Comparison of ENCODE assay signal across 9 cellular contexts in genomic region chr3:9727041-9727595, GRCh38. TPM values are rescaled to one million over a fixed set of nuclear protein-coding genes. Genes with fewer than 3 reads are reported as not detected.
DNase-seq lines count a peak whose midpoint lies in the region; ATAC-seq and TF ChIP-seq lines count a peak whose summit lies in the region.
"Had no signal": no experiment of that assay in that cellular context is flagged by ENCODE, and none has a peak within 500 bp of the region (broad histone marks: within the 10 kb centered on the region; RNA-seq: fewer than 3 reads in every experiment).

No MANE protein-coding gene starts in this region.

- no peak overlapping the region for H3K27ac ChIP-seq in CD8-positive, alpha-beta T cell (ENCODE audit: low read depth, low read length)
- no peak overlapping the region for H3K27ac ChIP-seq in HUES48 (ENCODE audit: low read depth, low read length)

- H3K4me1 ChIP-seq in CD8-positive, alpha-beta T cell (ENCODE audit: insufficient read depth, low read length), result peaks cover 20% of the 10 kb centered on the region
- H3K4me1 ChIP-seq in HUES48 (ENCODE audit: control insufficient read depth, insufficient read depth, low read length), result peaks cover 5% of the 10 kb centered on the region; the same call in 1 of the 2 replicates

- H3K9ac ChIP-seq in HUES48 (ENCODE audit: low read depth, low read length), result no peak overlapping the region

- peak; percentile 14 to 70 (median 51) for DNase-seq in CD8-positive, alpha-beta T cell
- DNase-seq in UCSD-AML1 (lab: John Stamatoyannopoulos, UW; ENCODE audit: unreplicated experiment), result peak; percentile 58
- peak; percentile 40 to 48 (median 46) for DNase-seq in effector memory CD8-positive, alpha-beta T cell
- peak; percentile 27 to 54 for DNase-seq in stimulated activated CD4-positive, alpha-beta T cell treated with anti-CD3 and anti-CD28 coated beads, Interleukin-4, amount 100 ng/mL, for 4 hours
- no peak for DNase-seq in AG20443 (ENCODE audit: low spot score)
- no peak for DNase-seq in NCI-H2107 treated with DMSO at 0.1 percent for 48 hours (lab: John Stamatoyannopoulos, UW; ENCODE audit: unreplicated experiment)

- no peaks in the 10 kb centered on the region for H3K9me3 ChIP-seq in CD8-positive, alpha-beta T cell (ENCODE audit: low read length)
- no peaks in the 10 kb centered on the region for H3K9me3 ChIP-seq in HUES48 (ENCODE audit: control insufficient read depth, insufficient read depth, low read length)

- peak; percentile 81 for TF ChIP-seq CTCF in CD8-positive, alpha-beta T cell (IDR thresholded peaks at IDR 0.05)

- H3K27ac Mint-ChIP-seq in CD8-positive, alpha-beta T cell, result peak overlapping the region; percentile 78
- H3K27ac Mint-ChIP-seq in effector memory CD8-positive, alpha-beta T cell, result peak overlapping the region; percentile 1 to 42

- H3K36me3 Mint-ChIP-seq in CD8-positive, alpha-beta T cell, result peaks cover 2% of the 10 kb centered on the region
- peaks cover 13% of the 10 kb centered on the region for H3K36me3 Mint-ChIP-seq in effector memory CD8-positive, alpha-beta T cell (ENCODE audit: insufficient read depth)

- H3K4me3 ChIP-seq in CD8-positive, alpha-beta T cell (ENCODE audit: low read depth, low read length), result peak overlapping the region; percentile 25
- H3K4me3 ChIP-seq in HUES48 (ENCODE audit: low read depth, low read length), result peak overlapping the region; percentile 65

- H3K36me3 ChIP-seq in CD8-positive, alpha-beta T cell (ENCODE audit: insufficient read depth, low read length), result no peaks in the 10 kb centered on the region
- no peaks in the 10 kb centered on the region for H3K36me3 ChIP-seq in HUES48 (ENCODE audit: control insufficient read depth, insufficient read depth, low read length)

- peak overlapping the region; percentile 78 for H3K4me3 Mint-ChIP-seq in CD8-positive, alpha-beta T cell
- H3K4me3 Mint-ChIP-seq in effector memory CD8-positive, alpha-beta T cell, result peak overlapping the region; percentile 47 to 61

- POLR2A ChIA-PET in CD8-positive, alpha-beta T cell (lab: Charles Lee), result interaction anchor here (0.8 kb wide), 1 partner anchor 65 kb away, joined by 3 read pairs; the partner anchor contains the start of genes ARPC4 and TADA3

- H3K9me3 Mint-ChIP-seq in CD8-positive, alpha-beta T cell, result no peaks in the 10 kb centered on the region
- no peaks in the 10 kb centered on the region for H3K9me3 Mint-ChIP-seq in effector memory CD8-positive, alpha-beta T cell

- ATAC-seq in CD8-positive, alpha-beta T cell, result peak; percentile 15
- ATAC-seq in effector memory CD8-positive, alpha-beta T cell (replicated peaks), result peak; percentile 21
- no peak for ATAC-seq in HG03457 (IDR thresholded peaks at IDR 0.05; ENCODE audit: unreplicated experiment)

- H3K4me1 Mint-ChIP-seq in CD8-positive, alpha-beta T cell (ENCODE audit: low read depth), result peaks cover 29% of the 10 kb centered on the region
- peaks cover 20 to 25% of the 10 kb centered on the region in 2 donors for H3K4me1 Mint-ChIP-seq in effector memory CD8-positive, alpha-beta T cell (ENCODE audit: low read depth in 2 of 2)

- H3K27me3 ChIP-seq in CD8-positive, alpha-beta T cell (ENCODE audit: insufficient read depth, low read length), result no peaks in the 10 kb centered on the region
- H3K27me3 ChIP-seq in HUES48 (ENCODE audit: control insufficient read depth, insufficient read depth, low read length), result no peaks in the 10 kb centered on the region

- no peaks in the 10 kb centered on the region for H3K27me3 Mint-ChIP-seq in CD8-positive, alpha-beta T cell (ENCODE audit: low read depth)
- H3K27me3 Mint-ChIP-seq in effector memory CD8-positive, alpha-beta T cell, result peaks cover 9 to 12% of the 10 kb centered on the region in 2 donors

- CTCF ChIA-PET in CD8-positive, alpha-beta T cell (lab: Charles Lee), result interaction anchor here (0.6 to 2.8 kb wide), 30 partner anchors 8 to 497 kb away, joined by 3 to 19 read pairs (median 4); partner anchors contain the start of genes ARPC4 and TADA3

- intact Hi-C loops in CD8-positive, alpha-beta T cell (cut with DNase I, micrococcal nuclease), result loop anchor here (1.0 to 10.0 kb wide), 7 partner anchors 10 to 755 kb away; partner anchors contain the start of gene MTMR14 (in 1 of the 2)

RNA-seq across cellular contexts. Expression of gene BRPF1, which starts 4.4 kb away (rescaled TPM):
- 10 to 100 TPM; 22.0 to 25.8 TPM for total RNA-seq in CD8-positive, alpha-beta T cell

RNA-seq across cellular contexts. Expression of gene OGG1, which starts 22.6 kb away (rescaled TPM):
- 1 to 10 TPM; 4.9 to 7.9 TPM for total RNA-seq in CD8-positive, alpha-beta T cell

RNA-seq across cellular contexts. Expression of gene CPNE9, which starts 23.5 kb away (rescaled TPM):
- total RNA-seq in CD8-positive, alpha-beta T cell, result under 1 TPM in 1 of 2 experiments, not detected in 1; 0.60 TPM
- total RNA-seq: pulmonary artery endothelial cell had no signal

RNA-seq across cellular contexts. Expression of gene CAMK1, which starts 42.6 kb away (rescaled TPM):
- not detected for total RNA-seq in CD8-positive, alpha-beta T cell

Comparison
In these comparisons a context has a peak if more than half of its experiments do, and no peak if none do; other contexts are left out.
1. DNase-seq: peak in CD8-positive, alpha-beta T cell (7 of 7), UCSD-AML1 (single experiment), effector memory CD8-positive, alpha-beta T cell (3 of 3) and stimulated activated CD4-positive, alpha-beta T cell treated with anti-CD3 and anti-CD28 coated beads, Interleukin-4, amount 100 ng/mL, for 4 hours (2 of 2); none in AG20443 (single experiment) and NCI-H2107 treated with DMSO at 0.1 percent for 48 hours (single experiment).